Comparison of ENCODE assay signal across 8 cellular contexts in the genomic region with DNA sequence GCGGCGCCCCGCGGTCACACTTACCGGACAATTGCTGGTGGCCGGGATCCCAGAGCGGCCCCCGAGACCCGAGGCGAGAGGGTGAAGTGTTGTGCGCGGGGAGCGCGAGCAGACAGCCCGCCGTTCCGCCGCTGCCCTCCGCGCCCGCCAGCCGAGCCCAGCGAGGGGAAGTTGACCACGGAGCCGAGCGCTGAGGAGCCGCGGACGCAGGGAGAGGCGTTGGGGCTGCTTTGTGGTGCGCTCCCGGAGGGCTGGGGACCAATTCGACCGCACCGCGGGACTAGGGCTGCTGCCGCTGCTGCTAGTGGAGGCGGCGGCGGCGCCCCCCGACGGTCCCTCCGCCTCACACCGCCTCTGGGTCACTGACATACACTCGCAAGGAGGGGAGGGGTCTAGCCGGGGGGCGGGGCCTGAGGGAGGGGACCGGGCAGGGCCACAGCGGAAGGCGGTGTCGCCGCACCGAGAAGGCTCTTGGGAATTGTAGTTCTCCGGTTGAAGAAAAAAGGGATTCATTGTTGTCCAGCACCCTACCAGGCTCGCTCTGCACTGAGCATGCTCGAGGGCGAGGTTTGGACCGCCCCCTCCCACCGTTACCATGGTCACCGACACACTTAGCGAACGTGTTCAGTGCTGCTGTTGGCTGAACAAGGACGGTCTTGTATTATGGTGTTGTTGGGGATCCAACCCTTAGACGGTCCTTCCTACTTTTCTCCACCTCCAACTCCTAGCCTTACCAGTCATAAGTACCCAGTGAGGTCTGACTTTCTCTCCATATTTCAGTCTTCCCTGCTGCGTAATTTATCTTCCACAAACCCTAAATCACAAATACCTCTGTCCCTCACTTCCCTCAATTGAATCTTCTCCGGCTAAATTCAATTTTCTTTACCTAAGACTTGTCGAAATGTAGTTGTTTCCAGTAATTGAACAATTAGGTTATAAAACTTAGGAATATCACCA. TPM values are rescaled to one million over a fixed set of nuclear protein-coding genes. Genes with fewer than 3 reads are reported as not detected.
DNase-seq lines count a peak whose midpoint lies in the region; ATAC-seq and TF ChIP-seq lines count a peak whose summit lies in the region.

A gene with protein sequence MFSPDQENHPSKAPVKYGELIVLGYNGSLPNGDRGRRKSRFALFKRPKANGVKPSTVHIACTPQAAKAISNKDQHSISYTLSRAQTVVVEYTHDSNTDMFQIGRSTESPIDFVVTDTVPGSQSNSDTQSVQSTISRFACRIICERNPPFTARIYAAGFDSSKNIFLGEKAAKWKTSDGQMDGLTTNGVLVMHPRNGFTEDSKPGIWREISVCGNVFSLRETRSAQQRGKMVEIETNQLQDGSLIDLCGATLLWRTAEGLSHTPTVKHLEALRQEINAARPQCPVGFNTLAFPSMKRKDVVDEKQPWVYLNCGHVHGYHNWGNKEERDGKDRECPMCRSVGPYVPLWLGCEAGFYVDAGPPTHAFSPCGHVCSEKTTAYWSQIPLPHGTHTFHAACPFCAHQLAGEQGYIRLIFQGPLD (minus strand): TSS at position 364 of the 957 bp plus-strand sequence. CDS start 36,110 bp downstream, outside the sequence.

- DNase-seq in AG08395 (ENCODE audit: low spot score): peak; percentile 94
- peak; percentile 82 for DNase-seq in NCI-H2196 treated with DMSO at 0.1 percent for 48 hours (lab: John Stamatoyannopoulos, UW; ENCODE audit: unreplicated experiment)
- peak; percentile 97 to 98 for DNase-seq in breast epithelium (ENCODE audit: low spot score in 2 of 2)
- peak; percentile 93 for DNase-seq in iPS-NIHi11 (ENCODE audit: low spot score)
- DNase-seq in smooth muscle cell (lab: John Stamatoyannopoulos, UW; ENCODE audit: unreplicated experiment): peak; percentile 91

- H3F3A ChIP-seq in smooth muscle cell (ENCODE audit: low read depth): no peaks in the 10 kb centered on the region

- peaks cover 20% of the 10 kb centered on the region for H4K20me1 ChIP-seq in smooth muscle cell (ENCODE audit: low read depth)

- TF ChIP-seq CTCF in VCaP (conservative IDR thresholded peaks at IDR 0.05) (peak; percentile 40), breast epithelium (IDR thresholded peaks at IDR 0.05) (peak in 1 of 3 donors; percentile 38), smooth muscle cell (IDR thresholded peaks at IDR 0.05; ENCODE audit: borderline replicate concordance, insufficient read depth, poor library complexity, severe bottlenecking) (peak; percentile 13)

- peak within 1 kb of the TSS; percentile 84 for H3K27ac ChIP-seq in VCaP
- H3K27ac ChIP-seq in breast epithelium: peak within 1 kb of the TSS; percentile 99 to 100
- H3K27ac ChIP-seq in smooth muscle cell (ENCODE audit: low read depth): peak within 1 kb of the TSS; percentile 90

- 5% methylated on average over 49 of the region's 68 CpGs for WGBS in smooth muscle cell (ENCODE audit: low lambda C conversion rate)

- peak; percentile 94 for TF ChIP-seq POLR2A in breast epithelium (IDR thresholded peaks at IDR 0.05)

- intact Hi-C loops in breast epithelium (cut with DNase I; ENCODE audit: low total_unique reads): no loop called here

- peak within 1 kb of the TSS; percentile 99 for H3K4me2 ChIP-seq in smooth muscle cell

- peak within 1 kb of the TSS; percentile 90 to 99 (median 93) for H3K4me3 ChIP-seq in breast epithelium
- peak within 1 kb of the TSS; percentile 99 for H3K4me3 ChIP-seq in smooth muscle cell

- H3K27me3 ChIP-seq in breast epithelium: no peaks in the 10 kb centered on the region
- no peaks in the 10 kb centered on the region for H3K27me3 ChIP-seq in smooth muscle cell (ENCODE audit: low read depth)

- H3K9ac ChIP-seq in smooth muscle cell (ENCODE audit: low read depth): peak within 1 kb of the TSS; percentile 96

- no peaks in the 10 kb centered on the region for H3K9me3 ChIP-seq in breast epithelium
- H3K9me3 ChIP-seq in smooth muscle cell (replicated peaks; ENCODE audit: low read depth): no peaks in the 10 kb centered on the region

- H2AFZ ChIP-seq in smooth muscle cell (ENCODE audit: low read depth): peak within 1 kb of the TSS; percentile 93

- H3K36me3 ChIP-seq in breast epithelium (no peaks in the 10 kb centered on the region), smooth muscle cell (ENCODE audit: low read depth) (no peaks in the 10 kb centered on the region)

- peak; percentile 67 for ATAC-seq in GM18873 (IDR thresholded peaks at IDR 0.05; ENCODE audit: low FRiP score, unreplicated experiment)
- ATAC-seq in HG03139 (IDR thresholded peaks at IDR 0.05; ENCODE audit: unreplicated experiment): peak; percentile 76

- H3K79me2 ChIP-seq in smooth muscle cell (ENCODE audit: low read depth): peaks cover 43% of the 10 kb centered on the region

- H3K4me1 ChIP-seq in breast epithelium: peaks cover 0 to 2% of the 10 kb centered on the region in 2 donors
- H3K4me1 ChIP-seq in smooth muscle cell (ENCODE audit: low read depth): peaks cover 28% of the 10 kb centered on the region

RNA-seq across cellular contexts. Expression of the gene that starts here (rescaled TPM):
- total RNA-seq in breast epithelium (10 to 100 TPM; 31.8 to 51.7 (median 40.6) TPM), smooth muscle cell (59.2 and 61.0 TPM in 2 replicates)
- 16.2 and 18.6 TPM in 2 replicates for polyA plus RNA-seq in smooth muscle cell

Comparison
In these comparisons a context has a peak if more than half of its experiments do, and no peak if none do; other contexts are left out.
1. Peak in every context shown above with its lines: DNase-seq, ATAC-seq, H3K4me3 ChIP-seq and H3K27ac ChIP-seq.